ENCODE assay signal across 18 cellular contexts in genomic region chr10:110275140-110275729, GRCh38. TPM values are rescaled to one million over a fixed set of nuclear protein-coding genes. Genes with fewer than 3 reads are reported as not detected.
A peak's percentile ranks its signal among the peaks of the same experiment; 100 is the strongest.
DNase-seq lines count a peak whose midpoint lies in the region; ATAC-seq lines count a peak whose summit lies in the region.
"Had no signal": no experiment of that assay in that cellular context is flagged by ENCODE, and none has a peak within 500 bp of the region (broad histone marks: within the 10 kb centered on the region; RNA-seq: fewer than 3 reads in every experiment).

No MANE protein-coding gene starts in this region.

- ATAC-seq in GM19452 (IDR thresholded peaks at IDR 0.05; ENCODE audit: unreplicated experiment), result no peak
- ATAC-seq: activated T-cell treated with anti-CD3 and anti-CD28 coated beads, Interleukin-2, amount 50 U/mL, for 72 hours; stimulated activated naive CD8-positive, alpha-beta T cell treated with anti-CD3 and anti-CD28 coated beads, Interleukin-15, amount 100 ng/mL, for 72 hours had no signal

- H3K27me3 Mint-ChIP-seq in CD4-positive, alpha-beta memory T cell, result no peaks in the 10 kb centered on the region
- H3K27me3 Mint-ChIP-seq in T-helper 2 cell treated with Interferon-gamma antibody and Interleukin-4, amounts not matched to agents 5 μg/mL and 100 μg/mL, for 36 hours (ENCODE audit: low read depth), result peaks cover 56% of the 10 kb centered on the region
- H3K27me3 Mint-ChIP-seq: dendritic cell treated with granulocyte-macrophage colony-stimulating factor and Interleukin-4, amounts not matched to agents 40 ng/mL and 50 ng/mL, for 4 days; memory B cell had no signal

- peaks cover 3 to 4% of the 10 kb centered on the region in 2 donors for H3K36me3 Mint-ChIP-seq in CD4-positive, alpha-beta memory T cell
- H3K36me3 Mint-ChIP-seq in T-helper 2 cell treated with Interferon-gamma antibody and Interleukin-4, amounts not matched to agents 5 μg/mL and 100 μg/mL, for 36 hours (ENCODE audit: low read depth), result peaks cover 5% of the 10 kb centered on the region

- H3K9me3 Mint-ChIP-seq in CD4-positive, alpha-beta memory T cell, result no peaks in the 10 kb centered on the region
- H3K9me3 Mint-ChIP-seq in T-helper 2 cell treated with Interferon-gamma antibody and Interleukin-4, amounts not matched to agents 5 μg/mL and 100 μg/mL, for 36 hours, result no peaks in the 10 kb centered on the region
- H3K9me3 Mint-ChIP-seq: activated T-cell treated with anti-CD3 and anti-CD28 coated beads, Interleukin-2, amount 50 U/mL, for 72 hours; dendritic cell treated with granulocyte-macrophage colony-stimulating factor and Interleukin-4, amounts not matched to agents 40 ng/mL and 50 ng/mL, for 4 days; memory B cell; stimulated activated naive CD8-positive, alpha-beta T cell treated with anti-CD3 and anti-CD28 coated beads, Interleukin-15, amount 100 ng/mL, for 72 hours had no signal

- CTCF ChIA-PET in CD4-positive, alpha-beta memory T cell (lab: Charles Lee; ENCODE audit: partially characterized antibody), result interaction anchor here (0.9 to 3.7 kb wide), 11 partner anchors 9 to 142 kb away, joined by 3 to 17 read pairs (median 3); partner anchors contain the start of gene MXI1

- no peaks in the 10 kb centered on the region for H3K27me3 ChIP-seq in CD4-positive, alpha-beta memory T cell (ENCODE audit: insufficient read depth, low read length)
- H3K27me3 ChIP-seq in H7 (ENCODE audit: control insufficient read depth, insufficient read depth, low read length), result no peaks in the 10 kb centered on the region

- peak overlapping the region in 5 of 8 donors; percentile 6 to 63 (median 35) for H3K4me3 Mint-ChIP-seq in CD4-positive, alpha-beta memory T cell
- no peak overlapping the region for H3K4me3 Mint-ChIP-seq in T-helper 2 cell treated with Interferon-gamma antibody and Interleukin-4, amounts not matched to agents 5 μg/mL and 100 μg/mL, for 36 hours
- H3K4me3 Mint-ChIP-seq: activated T-cell treated with anti-CD3 and anti-CD28 coated beads, Interleukin-2, amount 50 U/mL, for 72 hours; dendritic cell treated with granulocyte-macrophage colony-stimulating factor and Interleukin-4, amounts not matched to agents 40 ng/mL and 50 ng/mL, for 4 days; memory B cell; stimulated activated naive CD8-positive, alpha-beta T cell treated with anti-CD3 and anti-CD28 coated beads, Interleukin-15, amount 100 ng/mL, for 72 hours had no signal

- intact Hi-C loops in CD4-positive, alpha-beta memory T cell (cut with micrococcal nuclease), result loop anchor here (5.0 kb wide), 1 partner anchor 48 kb away; no protein-coding TSS in a partner anchor

- H3K9me3 ChIP-seq in CD4-positive, alpha-beta memory T cell (ENCODE audit: control insufficient read depth in 1 of 2, low read length in 2 of 2), result no peaks in the 10 kb centered on the region

- peak overlapping the region in 6 of 7 donors; percentile 6 to 79 (median 51) for H3K27ac Mint-ChIP-seq in CD4-positive, alpha-beta memory T cell
- no peak overlapping the region for H3K27ac Mint-ChIP-seq in T-helper 2 cell treated with Interferon-gamma antibody and Interleukin-4, amounts not matched to agents 5 μg/mL and 100 μg/mL, for 36 hours
- H3K27ac Mint-ChIP-seq: activated T-cell treated with anti-CD3 and anti-CD28 coated beads, Interleukin-2, amount 50 U/mL, for 72 hours; dendritic cell treated with granulocyte-macrophage colony-stimulating factor and Interleukin-4, amounts not matched to agents 40 ng/mL and 50 ng/mL, for 4 days; memory B cell; stimulated activated naive CD8-positive, alpha-beta T cell treated with anti-CD3 and anti-CD28 coated beads, Interleukin-15, amount 100 ng/mL, for 72 hours had no signal

- no peak overlapping the region for H3K4me3 ChIP-seq in CD4-positive, alpha-beta memory T cell (ENCODE audit: low read length in 2 of 2)
- no peak overlapping the region for H3K4me3 ChIP-seq in H7 (ENCODE audit: insufficient read depth, low read depth, low read length)

- POLR2A ChIA-PET in CD4-positive, alpha-beta memory T cell (lab: Charles Lee; ENCODE audit: partially characterized antibody), result interaction anchor here (0.8 to 3.3 kb wide), 6 partner anchors 13 to 137 kb away, joined by 3 to 20 read pairs (median 3); no protein-coding TSS in a partner anchor

- peaks cover 4% of the 10 kb centered on the region for H3K36me3 ChIP-seq in CD4-positive, alpha-beta memory T cell (ENCODE audit: insufficient read depth, low read length)
- H3K36me3 ChIP-seq in H7 (replicated peaks; ENCODE audit: control insufficient read depth, insufficient read depth, low read length), result peaks cover 1% of the 10 kb centered on the region; the same call in 1 of the 2 replicates

- no peak overlapping the region for H3K27ac ChIP-seq in CD4-positive, alpha-beta memory T cell (ENCODE audit: low read depth, low read length)
- H3K27ac ChIP-seq in angular gyrus (ENCODE audit: low read depth, low read length), result peak overlapping the region; percentile 65

- H3K4me1 Mint-ChIP-seq in CD4-positive, alpha-beta memory T cell, result peaks cover 27 to 66% (median 57%) of the 10 kb centered on the region in 4 donors
- peaks cover 14% of the 10 kb centered on the region for H3K4me1 Mint-ChIP-seq in T-helper 2 cell treated with Interferon-gamma antibody and Interleukin-4, amounts not matched to agents 5 μg/mL and 100 μg/mL, for 36 hours (ENCODE audit: low read depth)

- peak; percentile 28 to 65 (median 48) for DNase-seq in CD4-positive, alpha-beta memory T cell
- peak; percentile 20 for DNase-seq in NCI-H1694 (lab: John Stamatoyannopoulos, UW)
- peak; percentile 19 for DNase-seq in midbrain (lab: John Stamatoyannopoulos, UW)
- DNase-seq in NCI-H510A (lab: John Stamatoyannopoulos, UW), result no peak
- no peak for DNase-seq in H7
- no peak for DNase-seq in T-helper 2 cell treated with Interferon-gamma antibody and Interleukin-4, amounts not matched to agents 5 μg/mL and 100 μg/mL, for 36 hours (ENCODE audit: low spot score)
- DNase-seq: activated CD4-positive, alpha-beta T cell treated with anti-CD3 and anti-CD28 coated beads, Interleukin-2, amount 50 U/mL, for 4 hours; activated T-cell treated with anti-CD3 and anti-CD28 coated beads, Interleukin-2, amount 50 U/mL, for 72 hours; DMS153; HCEC 1CT; NCI-H1930; NK-92 treated with Interleukin-12 subunit alpha and Interleukin-12 subunit beta, amount 100 ng/mL, for 24 hours; SHP77 treated with DMSO at 0.1 percent for 48 hours; stimulated activated naive CD8-positive, alpha-beta T cell treated with anti-CD3 and anti-CD28 coated beads, Interleukin-15, amount 100 ng/mL, for 72 hours had no signal

- peaks cover 37% of the 10 kb centered on the region for H3K4me1 ChIP-seq in CD4-positive, alpha-beta memory T cell (ENCODE audit: insufficient read depth, low read length)

RNA-seq across cellular contexts. Expression of gene SMNDC1, which starts 29.5 kb away (rescaled TPM):
- total RNA-seq in CD4-positive, alpha-beta memory T cell, result 10 to 100 TPM; 39.0 to 39.3 TPM
- 10 to 100 TPM; 11.3 to 22.6 TPM for polyA plus RNA-seq in CD4-positive, alpha-beta memory T cell
- 9.1 and 9.6 TPM in 2 replicates for total RNA-seq in H7 (2014; rRNA removed; shearing (Covaris generic))

Comparison
In these comparisons a context has a peak if more than half of its experiments do, and no peak if none do; other contexts are left out.
1. DNase-seq: peak in CD4-positive, alpha-beta memory T cell (5 of 5), NCI-H1694 (single experiment) and midbrain (single experiment); none in NCI-H510A (single experiment), H7 (single experiment) and T-helper 2 cell treated with Interferon-gamma antibody and Interleukin-4, amounts not matched to agents 5 μg/mL and 100 μg/mL, for 36 hours (single experiment).